ENCODE assay signal across 21 cellular contexts in genomic region chr11:58928691-58929090, GRCh38. TPM values are rescaled to one million over a fixed set of nuclear protein-coding genes. Genes with fewer than 3 reads are reported as not detected.
DNase-seq lines count a peak whose midpoint lies in the region; ATAC-seq and TF ChIP-seq lines count a peak whose summit lies in the region.
"Had no signal": no experiment of that assay in that cellular context is flagged by ENCODE, and none has a peak within 500 bp of the region (broad histone marks: within the 10 kb centered on the region; RNA-seq: fewer than 3 reads in every experiment).

No MANE protein-coding gene starts in this region.

- no peak overlapping the region for H4K8ac ChIP-seq in H9 (replicated peaks; ENCODE audit: insufficient read length, low read depth, low read length)

- H3K4me1 Mint-ChIP-seq in H9 = peaks cover 42% of the 10 kb centered on the region in 2 experiments

- no peak overlapping the region for H2AFZ ChIP-seq in H9 (ENCODE audit: low read length)

- H2BK15ac ChIP-seq in H9 (ENCODE audit: low read depth, low read length) = no peak overlapping the region

- H4K20me1 ChIP-seq in H9 (ENCODE audit: control insufficient read depth, insufficient read depth, insufficient read length) = no peaks in the 10 kb centered on the region

- no peak overlapping the region for H2BK20ac ChIP-seq in H9 (ENCODE audit: low read depth, low read length, poor library complexity, severe bottlenecking)

- no peak for ATAC-seq in activated CD4-positive, CD25-positive, alpha-beta regulatory T cell treated with anti-CD3 and anti-CD28 coated beads, Interleukin-2, amount 50 U/mL, for 24 hours
- no peak for ATAC-seq in HG02610 (IDR thresholded peaks at IDR 0.05; ENCODE audit: unreplicated experiment)
- ATAC-seq: activated CD8-positive, alpha-beta T cell treated with anti-CD3 and anti-CD28 coated beads for 36 hours; right cardiac atrium; Right ventricle myocardium inferior had no signal

- no peak overlapping the region for H2BK12ac ChIP-seq in H9 (ENCODE audit: insufficient read length, low read depth, low read length)

- H3K23me2 ChIP-seq in H9 (ENCODE audit: insufficient read length, low read depth, low read length, poor library complexity, severe bottlenecking) = no peaks in the 10 kb centered on the region

- H3K4me3 ChIP-seq in iPS-20b (ENCODE audit: low read length) (peak overlapping the region; percentile 65), WERI-Rb-1 (ENCODE audit: low read depth, low read length) (no peak overlapping the region)
- H3K4me3 ChIP-seq: esophagus muscularis mucosa had no signal

- H2BK120ac ChIP-seq in H9 (ENCODE audit: low read depth, low read length, poor library complexity, severe bottlenecking) = no peak overlapping the region

- H3K27ac ChIP-seq in 22Rv1 (peak overlapping the region; percentile 100), H9 (ENCODE audit: insufficient read length, low read depth, low read length) (no peak overlapping the region), iPS-20b (ENCODE audit: low read length) (peak overlapping the region; percentile 20), WERI-Rb-1 (no peak overlapping the region)
- H3K27ac ChIP-seq: esophagus muscularis mucosa had no signal

- no peak overlapping the region for H2AK5ac ChIP-seq in H9 (ENCODE audit: insufficient read length, low read length)

- H3K27me3 Mint-ChIP-seq in H9 (ENCODE audit: low read depth) = no peaks in the 10 kb centered on the region

- no peak overlapping the region for H3K4ac ChIP-seq in H9 (ENCODE audit: low read depth, low read length)

- H2BK5ac ChIP-seq in H9 (ENCODE audit: insufficient read length, low read length) = no peak overlapping the region

- no peak overlapping the region for H3K56ac ChIP-seq in H9 (ENCODE audit: insufficient read length, low read depth, low read length)

- no peak overlapping the region for H3T11ph ChIP-seq in H9 (ENCODE audit: low read length)

- H3K18ac ChIP-seq in H9 (ENCODE audit: insufficient read length, low read depth, low read length) = no peak overlapping the region

- H3K79me1 ChIP-seq in H9 (ENCODE audit: insufficient read depth, low read depth, low read length, poor library complexity, severe bottlenecking) = no peaks in the 10 kb centered on the region

- TF ChIP-seq CTCF in 22Rv1 (IDR thresholded peaks at IDR 0.05) = no peak
- TF ChIP-seq CTCF in H9 (conservative IDR thresholded peaks at IDR 0.05) = no peak
- no peak for TF ChIP-seq CTCF in WERI-Rb-1 (IDR thresholded peaks at IDR 0.05; ENCODE audit: low read depth, low read length)

- H3K9ac ChIP-seq in H9 (ENCODE audit: extremely low read depth, insufficient read length, low read length) (peak overlapping the region; percentile 38), iPS-20b (ENCODE audit: low read depth, low read length) (peak overlapping the region; percentile 76; the same call in 1 of the 2 replicates)

- H3K36me3 ChIP-seq in iPS-20b (ENCODE audit: insufficient read depth, low read depth, low read length) (no peaks in the 10 kb centered on the region), WERI-Rb-1 (no peaks in the 10 kb centered on the region)
- H3K36me3 ChIP-seq: esophagus muscularis mucosa had no signal

- no peak overlapping the region for H4K91ac ChIP-seq in H9 (ENCODE audit: insufficient read length, low read depth, low read length)

- H3K4me2 ChIP-seq in H9 (ENCODE audit: insufficient read depth, insufficient read length, low read length) = peak overlapping the region; percentile 59

- H3K9me3 ChIP-seq in H9 (ENCODE audit: control insufficient read depth, low read depth, low read length) (no peaks in the 10 kb centered on the region), iPS-20b (ENCODE audit: insufficient read depth, low read depth, low read length) (no peaks in the 10 kb centered on the region), WERI-Rb-1 (ENCODE audit: severe bottlenecking) (no peaks in the 10 kb centered on the region)
- H3K9me3 ChIP-seq: esophagus muscularis mucosa had no signal

- H3K79me2 ChIP-seq in H9 (ENCODE audit: insufficient read depth, low read length) = no peaks in the 10 kb centered on the region

- no peaks in the 10 kb centered on the region for H3K9me3 Mint-ChIP-seq in H9
- H3K9me3 Mint-ChIP-seq: activated CD8-positive, alpha-beta T cell treated with anti-CD3 and anti-CD28 coated beads for 36 hours; activated naive CD4-positive, alpha-beta T cell treated with anti-CD3 and anti-CD28 coated beads, Interleukin-2, amount 10 ng/mL, durations not matched to agents 7 days and 5 days; CD14-positive monocyte; neural crest cell had no signal

- H3K4me1 ChIP-seq in H9 (ENCODE audit: insufficient read depth, low read length) = peaks cover 2% of the 10 kb centered on the region; the same call in 1 of the 2 replicates
- peaks cover 25% of the 10 kb centered on the region; the same call in 1 of the 2 replicates for H3K4me1 ChIP-seq in iPS-20b (ENCODE audit: insufficient read depth, low read length)

- no peak overlapping the region for H3K23ac ChIP-seq in H9 (ENCODE audit: insufficient read length, low read depth, low read length)

- H3K27me3 ChIP-seq in H9 (ENCODE audit: insufficient read depth, low read length) (no peaks in the 10 kb centered on the region), iPS-20b (ENCODE audit: insufficient read depth, low read length) (no peaks in the 10 kb centered on the region), WERI-Rb-1 (ENCODE audit: insufficient read depth, low read depth, severe bottlenecking) (no peaks in the 10 kb centered on the region)

- no peak overlapping the region; the same call in 1 of the 2 replicates for H3K14ac ChIP-seq in H9 (ENCODE audit: insufficient read depth, low read length)

- H3K4me3 Mint-ChIP-seq in H9 = peak overlapping the region; percentile 76 to 83; a peak in 4 of 5 replicates
- H3K4me3 Mint-ChIP-seq: activated CD8-positive, alpha-beta T cell treated with anti-CD3 and anti-CD28 coated beads for 36 hours; activated naive CD4-positive, alpha-beta T cell treated with anti-CD3 and anti-CD28 coated beads, Interleukin-2, amount 10 ng/mL, durations not matched to agents 7 days and 5 days; CD14-positive monocyte had no signal

- DNase-seq in H9 (no peak), NCI-H82 treated with DMSO at 0.1 percent for 48 hours (lab: John Stamatoyannopoulos, UW; ENCODE audit: unreplicated experiment) (peak; percentile 6), occipital lobe (lab: John Stamatoyannopoulos, UW) (no peak), WERI-Rb-1 (no peak)
- DNase-seq: activated CD8-positive, alpha-beta T cell treated with anti-CD3 and anti-CD28 coated beads for 36 hours; activated naive CD4-positive, alpha-beta T cell treated with anti-CD3 and anti-CD28 coated beads, Interleukin-2, amount 10 ng/mL, durations not matched to agents 7 days and 5 days; activated T-cell treated with anti-CD3 and anti-CD28 coated beads, Interleukin-2, amount 50 U/mL, for 1 hour; aorta; cerebellar nuclear complex; NCI-H226; right cardiac atrium; stimulated activated CD4-positive, alpha-beta T cell treated with anti-CD3 and anti-CD28 coated beads, Interleukin-15, amount 100 ng/mL, for 24 hours had no signal

- H3K36me3 Mint-ChIP-seq in H9 (ENCODE audit: insufficient read depth in 1 of 3, low read depth in 3 of 3) = no peaks in the 10 kb centered on the region
- H3K36me3 Mint-ChIP-seq: activated naive CD4-positive, alpha-beta T cell treated with anti-CD3 and anti-CD28 coated beads, Interleukin-2, amount 10 ng/mL, durations not matched to agents 7 days and 5 days; CD14-positive monocyte had no signal

- no peak overlapping the region for H4K5ac ChIP-seq in H9 (ENCODE audit: insufficient read length, low read depth, low read length)

- H3K27ac Mint-ChIP-seq in H9 = peak overlapping the region; percentile 50 to 82 (median 50); a peak in 4 of 7 replicates
- H3K27ac Mint-ChIP-seq: activated CD8-positive, alpha-beta T cell treated with anti-CD3 and anti-CD28 coated beads for 36 hours; activated naive CD4-positive, alpha-beta T cell treated with anti-CD3 and anti-CD28 coated beads, Interleukin-2, amount 10 ng/mL, durations not matched to agents 7 days and 5 days; CD14-positive monocyte had no signal

RNA-seq across cellular contexts. Expression of gene GLYATL1, which starts 10.6 kb away (rescaled TPM):
- total RNA-seq in H9 (2021) = 2.1 and 2.8 TPM in 2 replicates
- total RNA-seq in occipital lobe = 0.78 TPM
- total RNA-seq: aorta; esophagus muscularis mucosa; right cardiac atrium; Right ventricle myocardium inferior; T-helper 1 cell treated with Interleukin-12 subunit alpha and Interleukin-12 subunit beta and Interleukin-4 antibody, amounts not matched to agents 30 ng/mL and 1 ng/mL, for 36 hours had no signal

Comparison
In these comparisons a context has a peak if more than half of its experiments do, and no peak if none do; other contexts are left out.
1. H3K27ac ChIP-seq: peak in 22Rv1 (single experiment) and iPS-20b (single experiment); none in H9 (single experiment) and WERI-Rb-1 (single experiment).